22 cellular contexts compared by ENCODE assay signal in the genomic region with DNA sequence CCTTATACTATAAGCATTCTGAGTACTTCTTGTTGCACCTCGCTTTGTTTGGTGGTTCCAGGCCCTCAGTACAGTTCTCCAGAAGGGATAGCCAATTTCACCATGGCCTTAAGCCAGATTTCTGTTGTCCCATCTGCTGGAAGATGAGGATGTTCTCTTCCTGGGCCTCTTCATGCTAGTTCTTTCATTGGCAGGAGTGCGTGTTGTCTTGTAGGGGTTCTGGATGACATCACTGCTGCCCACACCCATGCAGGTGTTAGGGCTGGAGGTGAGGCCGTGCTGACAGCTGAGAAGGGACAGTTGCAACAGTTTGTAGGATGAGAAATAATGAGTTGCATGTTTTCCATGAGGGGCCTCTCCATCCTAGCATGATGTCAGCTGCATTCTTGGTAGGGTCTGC.
"Had no signal": no experiment of that assay in that cellular context is flagged by ENCODE, and none has a peak within 500 bp of the region (broad histone marks: within the 10 kb centered on the region; RNA-seq: fewer than 3 reads in every experiment).

No MANE protein-coding gene starts in this region.

- H3K4me1 ChIP-seq: foreskin keratinocyte, parathyroid adenoma, psoas muscle, upper lobe of left lung, uterus had no signal

- H3K36me3 Mint-ChIP-seq: naive B cell; stimulated activated memory B cell treated with anti-CD40 and anti-IgM and Interleukin-4, amounts not matched to agents 10 μg/mL and 1 μg/mL and 100 μg/mL, for 72 hours had no signal

- H3K4me3 ChIP-seq: hepatocyte, psoas muscle, right lobe of liver, spleen, tibial artery, upper lobe of left lung, uterus had no signal

- H3K27me3 Mint-ChIP-seq: naive B cell; stimulated activated naive CD8-positive, alpha-beta T cell treated with anti-CD3 and anti-CD28 coated beads, Interleukin-15, Interleukin-2, amounts not matched to agents 100 ng/mL and 50 ng/mL, for 24 hours had no signal

- H3K9me3 ChIP-seq: psoas muscle, right lobe of liver, spleen, tibial artery, upper lobe of left lung, uterus had no signal

- DNase-seq: effector memory CD8-positive, alpha-beta T cell; foreskin keratinocyte; left colon; mesendoderm; naive B cell; occipital lobe; psoas muscle; retina; right lobe of liver; spleen; stimulated activated CD4-positive, alpha-beta T cell treated with anti-CD3 and anti-CD28 coated beads, Interleukin-15, amount 100 ng/mL, for 24 hours; stimulated activated CD4-positive, alpha-beta T cell treated with anti-CD3 and anti-CD28 coated beads, Interleukin-1b, Interleukin-23, amount 100 ng/mL, for 48 hours; stimulated activated CD4-positive, alpha-beta T cell treated with anti-CD3 and anti-CD28 coated beads, Interleukin-4, amount 100 ng/mL, for 24 hours; tibial artery; upper lobe of left lung; uterus had no signal

- H3K27ac ChIP-seq: foreskin keratinocyte, hepatocyte, parathyroid adenoma, psoas muscle, right lobe of liver, spleen, tibial artery, upper lobe of left lung, uterus had no signal

- H3K27ac Mint-ChIP-seq: dendritic cell treated with granulocyte-macrophage colony-stimulating factor and Interleukin-4, amounts not matched to agents 40 ng/mL and 50 ng/mL, for 4 days; effector memory CD8-positive, alpha-beta T cell; nephron; stimulated activated memory B cell treated with anti-CD40 and anti-IgM and Interleukin-4, amounts not matched to agents 10 μg/mL and 1 μg/mL and 100 μg/mL, for 72 hours; stimulated activated naive CD8-positive, alpha-beta T cell treated with anti-CD3 and anti-CD28 coated beads, Interleukin-15, Interleukin-2, amounts not matched to agents 100 ng/mL and 50 ng/mL, for 24 hours had no signal

- H3K9me3 Mint-ChIP-seq: dendritic cell treated with granulocyte-macrophage colony-stimulating factor and Interleukin-4, amounts not matched to agents 40 ng/mL and 50 ng/mL, for 4 days; effector memory CD8-positive, alpha-beta T cell; naive B cell; nephron; stimulated activated naive CD8-positive, alpha-beta T cell treated with anti-CD3 and anti-CD28 coated beads, Interleukin-15, Interleukin-2, amounts not matched to agents 100 ng/mL and 50 ng/mL, for 24 hours had no signal

- H3K27me3 ChIP-seq: foreskin keratinocyte, hepatocyte, right lobe of liver, spleen, tibial artery, upper lobe of left lung, uterus had no signal

- H3K36me3 ChIP-seq: right lobe of liver, spleen, tibial artery, upper lobe of left lung, uterus had no signal

- H3K4me3 Mint-ChIP-seq: dendritic cell treated with granulocyte-macrophage colony-stimulating factor and Interleukin-4, amounts not matched to agents 40 ng/mL and 50 ng/mL, for 4 days; effector memory CD8-positive, alpha-beta T cell; nephron; stimulated activated memory B cell treated with anti-CD40 and anti-IgM and Interleukin-4, amounts not matched to agents 10 μg/mL and 1 μg/mL and 100 μg/mL, for 72 hours; stimulated activated naive CD8-positive, alpha-beta T cell treated with anti-CD3 and anti-CD28 coated beads, Interleukin-15, Interleukin-2, amounts not matched to agents 100 ng/mL and 50 ng/mL, for 24 hours had no signal

- H3K4me1 Mint-ChIP-seq: nephron had no signal
